In genomic region chr5:57186194-57186593, GRCh38 we compare ENCODE assay signal across 16 cellular contexts. TPM values are rescaled to one million over a fixed set of nuclear protein-coding genes. Genes with fewer than 3 reads are reported as not detected.
DNase-seq lines count a peak whose midpoint lies in the region; TF ChIP-seq lines count a peak whose summit lies in the region.
"Had no signal": no experiment of that assay in that cellular context is flagged by ENCODE, and none has a peak within 500 bp of the region (broad histone marks: within the 10 kb centered on the region; RNA-seq: fewer than 3 reads in every experiment).

No MANE protein-coding gene starts in this region.

- no peaks in the 10 kb centered on the region for H3K9me3 ChIP-seq in neutrophil
- H3K9me3 ChIP-seq: ascending aorta had no signal

- no peak overlapping the region for H3K27ac Mint-ChIP-seq in brain

- no peaks in the 10 kb centered on the region for H3K27me3 Mint-ChIP-seq in brain
- H3K27me3 Mint-ChIP-seq: progenitor cell of endocrine pancreas had no signal

- peak overlapping the region; percentile 70 for H3K27ac ChIP-seq in neutrophil
- H3K27ac ChIP-seq: ascending aorta had no signal

- no peaks in the 10 kb centered on the region for H3K27me3 ChIP-seq in neutrophil
- H3K27me3 ChIP-seq: ascending aorta had no signal

- peaks cover 0 to 17% (median 5%) of the 10 kb centered on the region in 5 experiments for H3K9me3 Mint-ChIP-seq in brain
- H3K9me3 Mint-ChIP-seq: HFFc6 had no signal

- peak overlapping the region in 1 of 2 experiments; percentile 18 for H3K4me3 ChIP-seq in neutrophil (ENCODE audit: low read depth in 1 of 2, low read length in 1 of 2)
- H3K4me3 ChIP-seq: ascending aorta had no signal

- H3K4me1 Mint-ChIP-seq in brain, result peaks cover 72% of the 10 kb centered on the region

- peaks cover 70 to 78% of the 10 kb centered on the region in 2 experiments for H3K4me1 ChIP-seq in neutrophil (ENCODE audit: control insufficient read depth in 1 of 2, insufficient read depth in 1 of 2, low read depth in 1 of 2, low read length in 1 of 2)

- peaks cover 95% of the 10 kb centered on the region for H3K36me3 Mint-ChIP-seq in brain

- H3K4me3 Mint-ChIP-seq in brain, result peak overlapping the region in 4 of 5 experiments; percentile 30 to 52 (median 36)
- H3K4me3 Mint-ChIP-seq: HFFc6 had no signal

- TF ChIP-seq CTCF in brain (conservative IDR thresholded peaks at IDR 0.05) (no peak), neutrophil (IDR thresholded peaks at IDR 0.05) (no peak)

- peaks cover 10% of the 10 kb centered on the region for H3K36me3 ChIP-seq in neutrophil

- DNase-seq in SKM-1 treated with dmso at 0.1 percent for 144 hours (lab: John Stamatoyannopoulos, UW; ENCODE audit: unreplicated experiment) (peak; percentile 7), SKM-1 (lab: John Stamatoyannopoulos, UW; ENCODE audit: unreplicated experiment) (no peak), NOMO-1 treated with DMSO at 0.1 percent for 48 hours (lab: John Stamatoyannopoulos, UW; ENCODE audit: unreplicated experiment) (peak; percentile 55), NCI-H1436 (lab: John Stamatoyannopoulos, UW) (no peak), NCI-H748 (lab: John Stamatoyannopoulos, UW; ENCODE audit: unreplicated experiment) (no peak)
- DNase-seq in stimulated activated CD4-positive, alpha-beta T cell treated with anti-CD3 and anti-CD28 coated beads, Interleukin-4, amount 100 ng/mL, for 4 hours, result no peak
- DNase-seq: 8988T; activated CD4-positive, alpha-beta T cell treated with anti-CD3 and anti-CD28 coated beads for 4 hours; glutamatergic neuron; HFFc6; NCI-H187; NCI-H69 had no signal

RNA-seq across cellular contexts. Expression of gene GPBP1, which starts 12.3 kb away (rescaled TPM):
- polyA plus RNA-seq in brain (ENCODE audit: insufficient read depth, low read depth, low replicate concordance), result 31.4 TPM

Comparison
In these comparisons a context has a peak if more than half of its experiments do, and no peak if none do; other contexts are left out.
1. DNase-seq: peak in SKM-1 treated with dmso at 0.1 percent for 144 hours (single experiment) and NOMO-1 treated with DMSO at 0.1 percent for 48 hours (single experiment); none in SKM-1 (single experiment), stimulated activated CD4-positive, alpha-beta T cell treated with anti-CD3 and anti-CD28 coated beads, Interleukin-4, amount 100 ng/mL, for 4 hours (0 of 2), NCI-H1436 (single experiment) and NCI-H748 (single experiment).